ENCODE assay signal across 18 cellular contexts in the genomic region with DNA sequence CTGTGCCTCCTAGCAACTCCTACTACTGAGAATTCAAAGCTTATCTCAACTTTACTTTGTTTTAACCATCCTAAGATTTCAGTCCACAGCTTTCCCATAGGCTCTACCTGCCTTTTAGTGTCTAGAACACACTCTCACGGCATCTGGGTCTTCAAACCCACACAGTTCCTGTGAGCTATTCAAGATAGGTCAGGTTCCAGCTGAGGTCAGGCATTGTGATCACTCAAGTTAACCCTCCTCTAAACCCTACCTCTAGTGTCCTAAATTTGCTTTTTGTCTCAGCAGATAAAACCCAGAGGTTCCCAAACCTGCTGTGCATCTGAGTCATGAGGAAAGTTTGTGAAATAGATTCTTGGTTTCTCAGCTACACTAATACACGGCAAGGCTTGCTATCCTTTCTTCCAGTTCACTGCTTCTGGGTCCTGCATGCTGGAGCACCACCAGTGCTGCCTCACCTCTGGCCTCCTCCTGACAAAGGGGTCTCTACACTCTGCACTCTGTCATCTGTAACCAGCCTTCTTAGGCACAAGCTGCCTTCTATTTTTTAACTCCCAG.
"Had no signal": no experiment of that assay in that cellular context is flagged by ENCODE, and none has a peak within 500 bp of the region (broad histone marks: within the 10 kb centered on the region; RNA-seq: fewer than 3 reads in every experiment).

No MANE protein-coding gene starts in this region.

- H3K27ac Mint-ChIP-seq: activated CD4-positive, alpha-beta T cell treated with anti-CD3 and anti-CD28 coated beads, Interleukin-2, amount 10 ng/mL, durations not matched to agents 24 days and 14 days; activated CD8-positive, alpha-beta T cell treated with anti-CD3 and anti-CD28 coated beads, Interleukin-2, amount 10 ng/mL, durations not matched to agents 7 days and 5 days; activated naive CD8-positive, alpha-beta T cell; endodermal cell; stimulated activated naive CD8-positive, alpha-beta T cell treated with anti-CD3 and anti-CD28 coated beads, Interleukin-15, amount 100 ng/mL, for 72 hours had no signal

- H3K9me3 Mint-ChIP-seq: activated CD4-positive, alpha-beta T cell treated with anti-CD3 and anti-CD28 coated beads, Interleukin-2, amount 10 ng/mL, durations not matched to agents 24 days and 14 days; endodermal cell; neural crest cell; stimulated activated naive CD8-positive, alpha-beta T cell treated with anti-CD3 and anti-CD28 coated beads, Interleukin-15, amount 100 ng/mL, for 72 hours had no signal

- H3K4me1 Mint-ChIP-seq: activated CD4-positive, alpha-beta T cell treated with anti-CD3 and anti-CD28 coated beads, Interleukin-2, amount 10 ng/mL, durations not matched to agents 24 days and 14 days; neural crest cell; stimulated activated naive CD8-positive, alpha-beta T cell treated with anti-CD3 and anti-CD28 coated beads, Interleukin-15, amount 100 ng/mL, for 72 hours had no signal

- H3K36me3 ChIP-seq: breast epithelium, left lung, pancreas, upper lobe of left lung had no signal

- H3K36me3 Mint-ChIP-seq: activated naive CD8-positive, alpha-beta T cell had no signal

- ATAC-seq: activated CD8-positive, alpha-beta T cell treated with anti-CD3 and anti-CD28 coated beads, Interleukin-2, amount 10 ng/mL, durations not matched to agents 7 days and 5 days; left lung; pancreas; sciatic nerve; stimulated activated naive CD8-positive, alpha-beta T cell treated with anti-CD3 and anti-CD28 coated beads, Interleukin-15, amount 100 ng/mL, for 72 hours had no signal

- H3K4me1 ChIP-seq: breast epithelium, left lung, pancreas, upper lobe of left lung had no signal

- H3K27me3 Mint-ChIP-seq: activated CD4-positive, alpha-beta T cell treated with anti-CD3 and anti-CD28 coated beads, Interleukin-2, amount 10 ng/mL, durations not matched to agents 24 days and 14 days; activated naive CD8-positive, alpha-beta T cell; stimulated activated naive CD8-positive, alpha-beta T cell treated with anti-CD3 and anti-CD28 coated beads, Interleukin-15, amount 100 ng/mL, for 72 hours had no signal

- H3K4me3 ChIP-seq: breast epithelium, dorsolateral prefrontal cortex, left lung, pancreas, upper lobe of left lung had no signal

- DNase-seq: activated CD4-positive, alpha-beta T cell treated with anti-CD3 and anti-CD28 coated beads, Interleukin-2, amount 10 ng/mL, durations not matched to agents 24 days and 14 days; activated CD4-positive, CD25-positive, alpha-beta regulatory T cell; activated CD8-positive, alpha-beta memory T cell treated with anti-CD3 and anti-CD28 coated beads, Interleukin-2, amount 50 U/mL, for 4 hours; activated CD8-positive, alpha-beta T cell treated with anti-CD3 and anti-CD28 coated beads, Interleukin-2, amount 10 ng/mL, durations not matched to agents 7 days and 5 days; activated gamma-delta T cell; activated T-cell treated with anti-CD3 and anti-CD28 coated beads, Interleukin-2, amount 50 U/mL, for 48 hours; dorsolateral prefrontal cortex; endodermal cell; erythroblast; left lung; mammary epithelial cell; pancreas; stimulated activated naive CD8-positive, alpha-beta T cell treated with anti-CD3 and anti-CD28 coated beads, Interleukin-15, amount 100 ng/mL, for 72 hours; upper lobe of left lung had no signal

- H3K4me3 Mint-ChIP-seq: activated CD4-positive, alpha-beta T cell treated with anti-CD3 and anti-CD28 coated beads, Interleukin-2, amount 10 ng/mL, durations not matched to agents 24 days and 14 days; activated CD8-positive, alpha-beta T cell treated with anti-CD3 and anti-CD28 coated beads, Interleukin-2, amount 10 ng/mL, durations not matched to agents 7 days and 5 days; activated naive CD8-positive, alpha-beta T cell; endodermal cell; neural crest cell; stimulated activated naive CD8-positive, alpha-beta T cell treated with anti-CD3 and anti-CD28 coated beads, Interleukin-15, amount 100 ng/mL, for 72 hours had no signal

- H3K9me3 ChIP-seq: breast epithelium, left lung, pancreas, upper lobe of left lung had no signal

- H3K27ac ChIP-seq: breast epithelium, left lung, pancreas, upper lobe of left lung had no signal

- H3K27me3 ChIP-seq: left lung, pancreas, upper lobe of left lung had no signal
